In the genomic region with DNA sequence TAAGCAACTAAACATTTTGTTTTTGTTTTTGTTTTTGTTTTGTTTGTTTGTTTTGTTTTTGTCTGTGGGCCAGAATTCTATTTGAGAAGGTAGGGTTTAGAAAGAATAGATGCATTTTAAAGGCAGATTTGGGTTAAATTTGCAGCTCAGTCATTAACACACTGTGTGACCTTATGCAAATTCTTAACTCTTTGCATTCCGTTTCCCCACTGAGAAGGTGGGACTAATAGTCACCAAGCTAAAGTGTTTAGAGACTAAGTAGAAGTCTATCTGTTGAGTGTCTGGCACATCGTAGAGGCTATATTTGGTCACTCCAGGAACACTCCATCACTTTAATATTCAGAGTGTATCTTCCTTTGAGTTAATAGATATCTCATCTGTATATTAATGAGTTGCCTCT, we compare ENCODE assay signal across 25 cellular contexts.
"Had no signal": no experiment of that assay in that cellular context is flagged by ENCODE, and none has a peak within 500 bp of the region (broad histone marks: within the 10 kb centered on the region; RNA-seq: fewer than 3 reads in every experiment).

No MANE protein-coding gene starts in this region.

- H3K36me3 ChIP-seq: SJCRH30 had no signal

- H3K27ac Mint-ChIP-seq: activated B cell treated with CpG ODN at 0.5 μM for 24 hours; activated CD4-positive, alpha-beta memory T cell treated with anti-CD3 and anti-CD28 coated beads, Interleukin-2, amount 10 ng/mL, durations not matched to agents 7 days and 5 days; activated naive CD4-positive, alpha-beta T cell treated with anti-CD3 and anti-CD28 coated beads for 36 hours; activated naive CD8-positive, alpha-beta T cell; activated T-helper 17 cell treated with anti-CD3 and anti-CD28 coated beads, Interleukin-2, amount 50 U/mL, for 72 hours; T-helper 2 cell treated with Interferon-gamma antibody and Interleukin-4, amounts not matched to agents 5 μg/mL and 100 μg/mL, for 36 hours had no signal

- ATAC-seq: activated T-helper 17 cell treated with anti-CD3 and anti-CD28 coated beads, Interleukin-2, amount 50 U/mL, for 72 hours; Panc1; SK-N-SH treated with all-trans-retinoic acid at 6 μM for 48 hours had no signal

- H3K27me3 Mint-ChIP-seq: activated B cell treated with CpG ODN at 0.5 μM for 24 hours; activated CD4-positive, alpha-beta memory T cell treated with anti-CD3 and anti-CD28 coated beads, Interleukin-2, amount 10 ng/mL, durations not matched to agents 7 days and 5 days had no signal

- H3K9ac ChIP-seq: KMS-11 had no signal

- DNase-seq: activated B cell treated with CpG ODN at 0.5 μM for 24 hours; activated CD4-positive, alpha-beta memory T cell treated with anti-CD3 and anti-CD28 coated beads, Interleukin-2, amount 10 ng/mL, durations not matched to agents 7 days and 5 days; activated CD4-positive, alpha-beta T cell treated with anti-CD3 and anti-CD28 coated beads for 1 hour; activated CD4-positive, alpha-beta T cell treated with anti-CD3 and anti-CD28 coated beads, Interleukin-2, amount 50 U/mL, for 1 hour; activated gamma-delta T cell; activated naive CD4-positive, alpha-beta T cell treated with anti-CD3 and anti-CD28 coated beads for 36 hours; activated T-cell treated with anti-CD3 and anti-CD28 coated beads for 4 hours; activated T-cell treated with anti-CD3 and anti-CD28 coated beads, Interleukin-2, amount 50 U/mL, for 48 hours; cerebellar nuclear complex; NCI-H1092; NCI-H1694; NCI-H2029; NCI-H69; NK-92 treated with Interleukin-12 subunit alpha and Interleukin-12 subunit beta, amount 100 ng/mL, for 24 hours; OCI-M1; Right ventricle myocardium superior; SJCRH30; SW 1271 had no signal

- H3K4me3 Mint-ChIP-seq: activated B cell treated with CpG ODN at 0.5 μM for 24 hours; activated CD4-positive, alpha-beta memory T cell treated with anti-CD3 and anti-CD28 coated beads, Interleukin-2, amount 10 ng/mL, durations not matched to agents 7 days and 5 days; activated naive CD4-positive, alpha-beta T cell treated with anti-CD3 and anti-CD28 coated beads for 36 hours; activated naive CD8-positive, alpha-beta T cell; activated T-helper 17 cell treated with anti-CD3 and anti-CD28 coated beads, Interleukin-2, amount 50 U/mL, for 72 hours; T-helper 2 cell treated with Interferon-gamma antibody and Interleukin-4, amounts not matched to agents 5 μg/mL and 100 μg/mL, for 36 hours had no signal

- H3K4me1 ChIP-seq: SJCRH30 had no signal

- H3K36me3 Mint-ChIP-seq: activated naive CD8-positive, alpha-beta T cell had no signal

- H3K9me3 Mint-ChIP-seq: activated B cell treated with CpG ODN at 0.5 μM for 24 hours; activated CD4-positive, alpha-beta memory T cell treated with anti-CD3 and anti-CD28 coated beads, Interleukin-2, amount 10 ng/mL, durations not matched to agents 7 days and 5 days; activated naive CD4-positive, alpha-beta T cell treated with anti-CD3 and anti-CD28 coated beads for 36 hours; activated T-helper 17 cell treated with anti-CD3 and anti-CD28 coated beads, Interleukin-2, amount 50 U/mL, for 72 hours; T-helper 2 cell treated with Interferon-gamma antibody and Interleukin-4, amounts not matched to agents 5 μg/mL and 100 μg/mL, for 36 hours had no signal

- H3K27ac ChIP-seq: KMS-11, RWPE1, SJCRH30 had no signal

- H3K27me3 ChIP-seq: SJCRH30 had no signal

- H3K4me3 ChIP-seq: SJCRH30 had no signal

- H3K4me1 Mint-ChIP-seq: activated CD4-positive, alpha-beta memory T cell treated with anti-CD3 and anti-CD28 coated beads, Interleukin-2, amount 10 ng/mL, durations not matched to agents 7 days and 5 days; activated T-helper 17 cell treated with anti-CD3 and anti-CD28 coated beads, Interleukin-2, amount 50 U/mL, for 72 hours had no signal

- H3K9me3 ChIP-seq: SJCRH30 had no signal

- H3K4me2 ChIP-seq: KMS-11 had no signal
